25 cellular contexts compared by ENCODE assay signal in genomic region chr3:136106101-136106500, GRCh38.
DNase-seq lines count a peak whose midpoint lies in the region; ATAC-seq, FAIRE-seq and TF ChIP-seq lines count a peak whose summit lies in the region.
"Had no signal": no experiment of that assay in that cellular context is flagged by ENCODE, and none has a peak within 500 bp of the region (broad histone marks: within the 10 kb centered on the region; RNA-seq: fewer than 3 reads in every experiment).

No MANE protein-coding gene starts in this region.

- no peak for FAIRE-seq in HTR-8/SVneo (lab: Jason Lieb, UNC)
- FAIRE-seq: A549, D721Med, GM12878, GM19239, H1 had no signal

- no peak overlapping the region for H3K4me3 ChIP-seq in epithelial cell of esophagus (ENCODE audit: low read length)
- H3K4me3 ChIP-seq: A549; BLaER1 treated with 17β-estradiol and CSF1 and Interleukin-3, amounts not matched to agents 10 nM and 100 nM; GM12878; GM23248 had no signal

- DNase-seq in dermis blood vessel endothelial cell, result peak; percentile 91
- DNase-seq in epithelial cell of esophagus (ENCODE audit: low read depth), result peak; percentile 8
- DNase-seq in lung microvascular endothelial cell (ENCODE audit: low read depth in 2 of 2), result peak; percentile 7 to 91
- DNase-seq in pulmonary artery endothelial cell (ENCODE audit: low read depth, low spot score), result peak; percentile 72
- no peak for DNase-seq in HTR-8/SVneo (ENCODE audit: insufficient read length, low spot score)
- DNase-seq: ACHN; AML-193; BE2C; CD4-positive, alpha-beta T cell; CD8-positive, alpha-beta memory T cell; DMS 273 treated with DMSO at 0.1 percent for 48 hours; DMS79; EL; GDM1; GM23248; H7; HCEC 1CT had no signal

- ATAC-seq in HG03432 (IDR thresholded peaks at IDR 0.05; ENCODE audit: unreplicated experiment) (no peak), HG03095 (IDR thresholded peaks at IDR 0.05; ENCODE audit: unreplicated experiment) (no peak)
- ATAC-seq: A549, GM12878 had no signal

- no peak for TF ChIP-seq CTCF in epithelial cell of esophagus (IDR thresholded peaks at IDR 0.05; ENCODE audit: insufficient read depth, low read depth, low read length, missing control alignments)
